8 cellular contexts compared by ENCODE assay signal in the genomic region with DNA sequence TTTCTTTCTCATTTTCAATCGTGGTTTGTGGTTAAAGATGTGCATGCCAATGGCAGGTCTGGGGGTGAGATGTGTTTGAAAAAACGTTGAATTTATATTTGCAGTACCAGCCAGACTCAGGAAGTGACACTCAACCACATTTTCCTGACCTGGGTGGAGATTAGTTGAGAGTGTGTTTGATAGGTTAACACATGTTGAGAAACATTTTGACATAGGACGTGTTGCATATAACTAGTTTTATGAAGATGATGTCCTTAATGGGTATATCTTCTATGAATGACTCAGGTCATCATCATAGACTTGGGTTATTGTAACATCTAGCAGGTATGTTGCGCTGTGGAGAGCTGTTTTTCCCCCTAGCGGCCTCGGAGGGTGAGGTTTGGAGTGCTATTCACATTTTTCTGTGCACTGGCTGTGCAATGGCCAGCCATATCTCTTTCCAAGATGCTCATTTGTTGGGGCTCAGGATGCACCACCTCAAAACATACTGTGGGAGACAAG. TPM values are rescaled to one million over a fixed set of nuclear protein-coding genes. Genes with fewer than 3 reads are reported as not detected.
DNase-seq lines count a peak whose midpoint lies in the region; ATAC-seq and TF ChIP-seq lines count a peak whose summit lies in the region.

No MANE protein-coding gene starts in this region.

- no peaks in the 10 kb centered on the region for H3K27me3 Mint-ChIP-seq in natural killer cell treated with Interleukin-12 subunit alpha and Interleukin-12 subunit beta and Interleukin-15 and Interleukin-18, amount 100 ng/mL, for 72 hours

- H3K36me3 ChIP-seq in Peyer's patch: no peaks in the 10 kb centered on the region
- H3K36me3 ChIP-seq in adrenal gland (replicated peaks in 1 of 2): no peaks in the 10 kb centered on the region

- TF ChIP-seq POLR2A in Peyer's patch (IDR thresholded peaks at IDR 0.05): no peak
- no peak for TF ChIP-seq POLR2A in adrenal gland (IDR thresholded peaks at IDR 0.05)

- H3K36me3 Mint-ChIP-seq in natural killer cell treated with Interleukin-12 subunit alpha and Interleukin-12 subunit beta and Interleukin-15 and Interleukin-18, amount 100 ng/mL, for 72 hours: no peaks in the 10 kb centered on the region

- TF ChIP-seq CTCF in Peyer's patch (IDR thresholded peaks at IDR 0.05): peak in 4 of 6 experiments; percentile 2 to 39 (median 16)
- no peak for TF ChIP-seq CTCF in adrenal gland (IDR thresholded peaks at IDR 0.05)

- no peaks in the 10 kb centered on the region for H3K9me3 Mint-ChIP-seq in natural killer cell treated with Interleukin-12 subunit alpha and Interleukin-12 subunit beta and Interleukin-15 and Interleukin-18, amount 100 ng/mL, for 72 hours

- no peaks in the 10 kb centered on the region for H3K4me1 ChIP-seq in Peyer's patch
- H3K4me1 ChIP-seq in adrenal gland (replicated peaks in 1 of 2): no peaks in the 10 kb centered on the region

- peak in 2 of 3 donors; percentile 55 to 67 for DNase-seq in Peyer's patch
- DNase-seq in activated T-helper 1 cell treated with anti-CD3 and anti-CD28 coated beads, Interleukin-2, amount 50 U/mL, for 16 hours (ENCODE audit: low read depth in 1 of 2, low spot score in 1 of 2): peak; percentile 28 to 65
- DNase-seq in natural killer cell treated with Interleukin-12 subunit alpha and Interleukin-12 subunit beta and Interleukin-15 and Interleukin-18, amount 100 ng/mL, for 72 hours (ENCODE audit: low spot score): peak; percentile 87
- no peak for DNase-seq in adrenal gland
- no peak for DNase-seq in iPS-NIHi7 (ENCODE audit: extremely low spot score)
- DNase-seq in NCI-H2196 treated with DMSO at 0.1 percent for 48 hours (lab: John Stamatoyannopoulos, UW; ENCODE audit: unreplicated experiment): no peak

- H3K27ac Mint-ChIP-seq in natural killer cell treated with Interleukin-12 subunit alpha and Interleukin-12 subunit beta and Interleukin-15 and Interleukin-18, amount 100 ng/mL, for 72 hours: peak overlapping the region; percentile 85 to 95

- H3K27ac ChIP-seq in Peyer's patch: peak overlapping the region in 3 of 4 donors; percentile 20 to 60 (median 53)
- no peak overlapping the region for H3K27ac ChIP-seq in adrenal gland

- H3K27me3 ChIP-seq in Peyer's patch (no peaks in the 10 kb centered on the region), adrenal gland (no peaks in the 10 kb centered on the region)

- H3K4me3 Mint-ChIP-seq in natural killer cell treated with Interleukin-12 subunit alpha and Interleukin-12 subunit beta and Interleukin-15 and Interleukin-18, amount 100 ng/mL, for 72 hours: peak overlapping the region; percentile 86

- WGBS in adrenal gland, 4 donors: 59 to 72% (median 64%) methylated on average over 6 of the region's 6 CpGs

- no peak overlapping the region for H3K4me3 ChIP-seq in Peyer's patch
- H3K4me3 ChIP-seq in adrenal gland: no peak overlapping the region

- peaks cover 51 to 64% of the 10 kb centered on the region in 2 donors for H3K4me1 Mint-ChIP-seq in natural killer cell treated with Interleukin-12 subunit alpha and Interleukin-12 subunit beta and Interleukin-15 and Interleukin-18, amount 100 ng/mL, for 72 hours (ENCODE audit: low read depth in 2 of 2)

- intact Hi-C loops in adrenal gland (cut with DNase I): no loop called here

- H3K9me3 ChIP-seq in Peyer's patch (no peaks in the 10 kb centered on the region), adrenal gland (replicated peaks in 1 of 3) (no peaks in the 10 kb centered on the region)

- ATAC-seq in GM18909 (IDR thresholded peaks at IDR 0.05; ENCODE audit: poor library complexity, unreplicated experiment) (peak; percentile 88), HG03039 (IDR thresholded peaks at IDR 0.05; ENCODE audit: unreplicated experiment) (peak; percentile 84)
- ATAC-seq in natural killer cell treated with Interleukin-12 subunit alpha and Interleukin-12 subunit beta and Interleukin-15 and Interleukin-18, amount 100 ng/mL, for 72 hours: peak; percentile 90 to 94

RNA-seq across cellular contexts. Expression of gene CD38, which starts 21.7 kb away (rescaled TPM):
- total RNA-seq in Peyer's patch (10 to 100 TPM in 1 of 4 donors, 1 to 10 TPM in 3; 2.1 to 19.0 (median 3.9) TPM), adrenal gland (10 to 100 TPM in 7 of 8 donors, 1 to 10 TPM in 1; 1.8 to 18.4 (median 14.5) TPM)
- 100 to 1,000 TPM in 1 of 2 donors, 10 to 100 TPM in 1; 94.7 to 179 TPM for total RNA-seq in natural killer cell treated with Interleukin-12 subunit alpha and Interleukin-12 subunit beta and Interleukin-15 and Interleukin-18, amount 100 ng/mL, for 72 hours
- 1 to 10 TPM; 1.7 to 4.1 (median 3.5) TPM for polyA plus RNA-seq in adrenal gland

RNA-seq across cellular contexts. Expression of gene BST1, which starts 53.5 kb away (rescaled TPM):
- total RNA-seq in Peyer's patch (10 to 100 TPM in 3 of 4 donors, 1 to 10 TPM in 1; 7.4 to 62.5 (median 40.2) TPM), adrenal gland (10 to 100 TPM in 1 of 8 donors, 1 to 10 TPM in 7; 3.0 to 10.3 (median 5.1) TPM)
- total RNA-seq in natural killer cell treated with Interleukin-12 subunit alpha and Interleukin-12 subunit beta and Interleukin-15 and Interleukin-18, amount 100 ng/mL, for 72 hours: 1 to 10 TPM in 1 of 2 donors, under 1 TPM in 1; 0.39 to 1.5 TPM
- 1 to 10 TPM; 2.3 to 3.2 (median 2.7) TPM for polyA plus RNA-seq in adrenal gland

Comparison
In these comparisons a context has a peak if more than half of its experiments do, and no peak if none do; other contexts are left out.
1. DNase-seq: peak in Peyer's patch (2 of 3), activated T-helper 1 cell treated with anti-CD3 and anti-CD28 coated beads, Interleukin-2, amount 50 U/mL, for 16 hours (2 of 2) and natural killer cell treated with Interleukin-12 subunit alpha and Interleukin-12 subunit beta and Interleukin-15 and Interleukin-18, amount 100 ng/mL, for 72 hours (single experiment); none in adrenal gland (0 of 7), iPS-NIHi7 (single experiment) and NCI-H2196 treated with DMSO at 0.1 percent for 48 hours (single experiment).
2. H3K27ac ChIP-seq: peak in Peyer's patch (3 of 4); none in adrenal gland (0 of 5).
3. CTCF ChIP-seq: peak in Peyer's patch (4 of 6); none in adrenal gland (0 of 6).
4. RNA of gene CD38, which starts 21.7 kb away (total RNA-seq): 94.7 to 179 TPM in natural killer cell treated with Interleukin-12 subunit alpha and Interleukin-12 subunit beta and Interleukin-15 and Interleukin-18, amount 100 ng/mL, for 72 hours; 1.8 to 18.4 TPM in adrenal gland and 2.1 to 19.0 TPM in Peyer's patch; every median in the first group is over 4 times any median in the second.
5. Peak in every context shown above with its lines, with median percentiles within 50 percentile points of each other: ATAC-seq.